ENCODE assay signal across 1 cellular context in the genomic region with DNA sequence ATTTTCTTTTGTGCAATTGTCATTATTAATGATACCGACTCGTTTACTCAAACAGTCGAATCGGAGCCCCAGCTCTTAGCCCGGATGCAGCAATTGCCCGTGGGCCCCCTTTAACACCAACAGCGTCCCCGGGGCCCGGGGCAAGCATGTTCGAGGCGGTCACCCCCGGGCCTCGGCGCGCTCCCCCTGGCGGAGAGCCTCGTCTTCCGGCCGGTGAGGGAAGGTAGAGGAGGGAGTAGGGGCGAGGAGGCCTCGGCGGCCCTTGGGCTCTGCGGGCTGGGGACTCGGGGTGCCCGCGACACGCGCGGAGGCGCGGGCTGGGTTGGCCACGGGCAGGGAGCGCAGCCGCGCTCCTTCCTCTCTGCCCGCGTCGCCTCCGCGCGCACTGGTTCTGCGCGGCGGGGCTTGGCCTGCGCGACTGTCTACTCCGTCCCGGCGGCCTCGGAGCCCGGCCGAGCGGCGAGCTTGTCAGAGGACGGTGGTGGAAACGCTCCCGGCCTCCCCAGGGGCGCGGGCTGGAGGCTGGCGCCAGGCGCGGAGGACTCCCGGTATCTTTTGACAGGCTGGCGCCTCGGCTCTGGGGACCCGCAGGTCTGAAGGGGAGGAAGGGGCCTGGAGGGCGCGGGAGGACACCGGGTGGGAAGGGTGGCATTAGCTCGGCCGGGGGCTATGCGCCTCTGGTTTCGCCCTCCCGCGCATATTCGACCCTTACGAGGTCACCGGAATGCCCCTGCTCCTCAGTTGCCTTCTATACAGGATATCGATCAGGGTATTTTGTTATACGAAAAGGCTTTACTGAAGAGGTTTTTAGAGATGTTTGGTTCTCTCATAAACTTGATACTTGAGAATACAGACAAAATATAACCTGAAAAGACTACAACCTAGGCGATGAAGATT.
A peak's percentile ranks its signal among the peaks of the same experiment; 100 is the strongest.
TF ChIP-seq lines count a peak whose summit lies in the region.

No MANE protein-coding gene starts in this region.

TF ChIP-seq in WTC11, 78 proteins besides CTCF, POLR2A, EP300 and RAD21 (continued from another document and continues in another):
- TF ChIP-seq, protein P1, sequence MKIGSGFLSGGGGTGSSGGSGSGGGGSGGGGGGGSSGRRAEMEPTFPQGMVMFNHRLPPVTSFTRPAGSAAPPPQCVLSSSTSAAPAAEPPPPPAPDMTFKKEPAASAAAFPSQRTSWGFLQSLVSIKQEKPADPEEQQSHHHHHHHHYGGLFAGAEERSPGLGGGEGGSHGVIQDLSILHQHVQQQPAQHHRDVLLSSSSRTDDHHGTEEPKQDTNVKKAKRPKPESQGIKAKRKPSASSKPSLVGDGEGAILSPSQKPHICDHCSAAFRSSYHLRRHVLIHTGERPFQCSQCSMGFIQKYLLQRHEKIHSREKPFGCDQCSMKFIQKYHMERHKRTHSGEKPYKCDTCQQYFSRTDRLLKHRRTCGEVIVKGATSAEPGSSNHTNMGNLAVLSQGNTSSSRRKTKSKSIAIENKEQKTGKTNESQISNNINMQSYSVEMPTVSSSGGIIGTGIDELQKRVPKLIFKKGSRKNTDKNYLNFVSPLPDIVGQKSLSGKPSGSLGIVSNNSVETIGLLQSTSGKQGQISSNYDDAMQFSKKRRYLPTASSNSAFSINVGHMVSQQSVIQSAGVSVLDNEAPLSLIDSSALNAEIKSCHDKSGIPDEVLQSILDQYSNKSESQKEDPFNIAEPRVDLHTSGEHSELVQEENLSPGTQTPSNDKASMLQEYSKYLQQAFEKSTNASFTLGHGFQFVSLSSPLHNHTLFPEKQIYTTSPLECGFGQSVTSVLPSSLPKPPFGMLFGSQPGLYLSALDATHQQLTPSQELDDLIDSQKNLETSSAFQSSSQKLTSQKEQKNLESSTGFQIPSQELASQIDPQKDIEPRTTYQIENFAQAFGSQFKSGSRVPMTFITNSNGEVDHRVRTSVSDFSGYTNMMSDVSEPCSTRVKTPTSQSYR (CRISPR knock-in tag; IDR thresholded peaks at IDR 0.05): no peak
- TF ChIP-seq NR1H2 (CRISPR knock-in tag; IDR thresholded peaks at IDR 0.05) (no peak), CREB1 (CRISPR knock-in tag; IDR thresholded peaks at IDR 0.05) (no peak), MYBL2 (CRISPR knock-in tag; IDR thresholded peaks at IDR 0.05) (no peak), GABPB1 (CRISPR knock-in tag; IDR thresholded peaks at IDR 0.05) (no peak; the same call in 1 of the 2 replicates), ZNF671 (CRISPR knock-in tag; IDR thresholded peaks at IDR 0.05) (no peak), FOXJ3 (CRISPR knock-in tag; IDR thresholded peaks at IDR 0.05; ENCODE audit: borderline replicate concordance) (no peak), FOXK1 (CRISPR knock-in tag; IDR thresholded peaks at IDR 0.05) (no peak), NFATC4 (CRISPR knock-in tag; IDR thresholded peaks at IDR 0.05) (no peak), SP1 (CRISPR knock-in tag; conservative IDR thresholded peaks at IDR 0.05) (no peak), NFE2L1 (CRISPR knock-in tag; IDR thresholded peaks at IDR 0.05) (no peak), JAZF1 (CRISPR knock-in tag; IDR thresholded peaks at IDR 0.05) (no peak), ATF1 (CRISPR knock-in tag; IDR thresholded peaks at IDR 0.05) (no peak)
- TF ChIP-seq, protein P2, sequence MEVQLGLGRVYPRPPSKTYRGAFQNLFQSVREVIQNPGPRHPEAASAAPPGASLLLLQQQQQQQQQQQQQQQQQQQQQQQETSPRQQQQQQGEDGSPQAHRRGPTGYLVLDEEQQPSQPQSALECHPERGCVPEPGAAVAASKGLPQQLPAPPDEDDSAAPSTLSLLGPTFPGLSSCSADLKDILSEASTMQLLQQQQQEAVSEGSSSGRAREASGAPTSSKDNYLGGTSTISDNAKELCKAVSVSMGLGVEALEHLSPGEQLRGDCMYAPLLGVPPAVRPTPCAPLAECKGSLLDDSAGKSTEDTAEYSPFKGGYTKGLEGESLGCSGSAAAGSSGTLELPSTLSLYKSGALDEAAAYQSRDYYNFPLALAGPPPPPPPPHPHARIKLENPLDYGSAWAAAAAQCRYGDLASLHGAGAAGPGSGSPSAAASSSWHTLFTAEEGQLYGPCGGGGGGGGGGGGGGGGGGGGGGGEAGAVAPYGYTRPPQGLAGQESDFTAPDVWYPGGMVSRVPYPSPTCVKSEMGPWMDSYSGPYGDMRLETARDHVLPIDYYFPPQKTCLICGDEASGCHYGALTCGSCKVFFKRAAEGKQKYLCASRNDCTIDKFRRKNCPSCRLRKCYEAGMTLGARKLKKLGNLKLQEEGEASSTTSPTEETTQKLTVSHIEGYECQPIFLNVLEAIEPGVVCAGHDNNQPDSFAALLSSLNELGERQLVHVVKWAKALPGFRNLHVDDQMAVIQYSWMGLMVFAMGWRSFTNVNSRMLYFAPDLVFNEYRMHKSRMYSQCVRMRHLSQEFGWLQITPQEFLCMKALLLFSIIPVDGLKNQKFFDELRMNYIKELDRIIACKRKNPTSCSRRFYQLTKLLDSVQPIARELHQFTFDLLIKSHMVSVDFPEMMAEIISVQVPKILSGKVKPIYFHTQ (CRISPR knock-in tag; IDR thresholded peaks at IDR 0.05): no peak
- TF ChIP-seq, protein P3, sequence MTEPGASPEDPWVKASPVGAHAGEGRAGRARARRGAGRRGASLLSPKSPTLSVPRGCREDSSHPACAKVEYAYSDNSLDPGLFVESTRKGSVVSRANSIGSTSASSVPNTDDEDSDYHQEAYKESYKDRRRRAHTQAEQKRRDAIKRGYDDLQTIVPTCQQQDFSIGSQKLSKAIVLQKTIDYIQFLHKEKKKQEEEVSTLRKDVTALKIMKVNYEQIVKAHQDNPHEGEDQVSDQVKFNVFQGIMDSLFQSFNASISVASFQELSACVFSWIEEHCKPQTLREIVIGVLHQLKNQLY (CRISPR knock-in tag; IDR thresholded peaks at IDR 0.05): no peak
- TF ChIP-seq, protein P4, sequence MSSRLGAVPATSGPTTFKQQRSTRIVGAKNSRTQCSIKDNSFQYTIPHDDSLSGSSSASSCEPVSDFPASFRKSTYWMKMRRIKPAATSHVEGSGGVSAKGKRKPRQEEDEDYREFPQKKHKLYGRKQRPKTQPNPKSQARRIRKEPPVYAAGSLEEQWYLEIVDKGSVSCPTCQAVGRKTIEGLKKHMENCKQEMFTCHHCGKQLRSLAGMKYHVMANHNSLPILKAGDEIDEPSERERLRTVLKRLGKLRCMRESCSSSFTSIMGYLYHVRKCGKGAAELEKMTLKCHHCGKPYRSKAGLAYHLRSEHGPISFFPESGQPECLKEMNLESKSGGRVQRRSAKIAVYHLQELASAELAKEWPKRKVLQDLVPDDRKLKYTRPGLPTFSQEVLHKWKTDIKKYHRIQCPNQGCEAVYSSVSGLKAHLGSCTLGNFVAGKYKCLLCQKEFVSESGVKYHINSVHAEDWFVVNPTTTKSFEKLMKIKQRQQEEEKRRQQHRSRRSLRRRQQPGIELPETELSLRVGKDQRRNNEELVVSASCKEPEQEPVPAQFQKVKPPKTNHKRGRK (CRISPR knock-in tag; IDR thresholded peaks at IDR 0.05; ENCODE audit: borderline replicate concordance): no peak
- TF ChIP-seq, protein P5, sequence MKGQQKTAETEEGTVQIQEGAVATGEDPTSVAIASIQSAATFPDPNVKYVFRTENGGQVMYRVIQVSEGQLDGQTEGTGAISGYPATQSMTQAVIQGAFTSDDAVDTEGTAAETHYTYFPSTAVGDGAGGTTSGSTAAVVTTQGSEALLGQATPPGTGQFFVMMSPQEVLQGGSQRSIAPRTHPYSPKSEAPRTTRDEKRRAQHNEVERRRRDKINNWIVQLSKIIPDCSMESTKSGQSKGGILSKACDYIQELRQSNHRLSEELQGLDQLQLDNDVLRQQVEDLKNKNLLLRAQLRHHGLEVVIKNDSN (CRISPR knock-in tag; IDR thresholded peaks at IDR 0.05): no peak
- TF ChIP-seq, protein P6, sequence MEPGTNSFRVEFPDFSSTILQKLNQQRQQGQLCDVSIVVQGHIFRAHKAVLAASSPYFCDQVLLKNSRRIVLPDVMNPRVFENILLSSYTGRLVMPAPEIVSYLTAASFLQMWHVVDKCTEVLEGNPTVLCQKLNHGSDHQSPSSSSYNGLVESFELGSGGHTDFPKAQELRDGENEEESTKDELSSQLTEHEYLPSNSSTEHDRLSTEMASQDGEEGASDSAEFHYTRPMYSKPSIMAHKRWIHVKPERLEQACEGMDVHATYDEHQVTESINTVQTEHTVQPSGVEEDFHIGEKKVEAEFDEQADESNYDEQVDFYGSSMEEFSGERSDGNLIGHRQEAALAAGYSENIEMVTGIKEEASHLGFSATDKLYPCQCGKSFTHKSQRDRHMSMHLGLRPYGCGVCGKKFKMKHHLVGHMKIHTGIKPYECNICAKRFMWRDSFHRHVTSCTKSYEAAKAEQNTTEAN (CRISPR knock-in tag; IDR thresholded peaks at IDR 0.05): no peak
- TF ChIP-seq, protein P7, sequence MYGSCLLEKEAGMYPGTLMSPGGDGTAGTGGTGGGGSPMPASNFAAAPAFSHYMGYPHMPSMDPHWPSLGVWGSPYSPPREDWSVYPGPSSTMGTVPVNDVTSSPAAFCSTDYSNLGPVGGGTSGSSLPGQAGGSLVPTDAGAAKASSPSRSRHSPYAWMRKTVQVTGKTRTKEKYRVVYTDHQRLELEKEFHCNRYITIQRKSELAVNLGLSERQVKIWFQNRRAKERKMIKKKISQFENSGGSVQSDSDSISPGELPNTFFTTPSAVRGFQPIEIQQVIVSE (CRISPR knock-in tag; IDR thresholded peaks at IDR 0.05; ENCODE audit: borderline replicate concordance): no peak
- TF ChIP-seq, protein P8, sequence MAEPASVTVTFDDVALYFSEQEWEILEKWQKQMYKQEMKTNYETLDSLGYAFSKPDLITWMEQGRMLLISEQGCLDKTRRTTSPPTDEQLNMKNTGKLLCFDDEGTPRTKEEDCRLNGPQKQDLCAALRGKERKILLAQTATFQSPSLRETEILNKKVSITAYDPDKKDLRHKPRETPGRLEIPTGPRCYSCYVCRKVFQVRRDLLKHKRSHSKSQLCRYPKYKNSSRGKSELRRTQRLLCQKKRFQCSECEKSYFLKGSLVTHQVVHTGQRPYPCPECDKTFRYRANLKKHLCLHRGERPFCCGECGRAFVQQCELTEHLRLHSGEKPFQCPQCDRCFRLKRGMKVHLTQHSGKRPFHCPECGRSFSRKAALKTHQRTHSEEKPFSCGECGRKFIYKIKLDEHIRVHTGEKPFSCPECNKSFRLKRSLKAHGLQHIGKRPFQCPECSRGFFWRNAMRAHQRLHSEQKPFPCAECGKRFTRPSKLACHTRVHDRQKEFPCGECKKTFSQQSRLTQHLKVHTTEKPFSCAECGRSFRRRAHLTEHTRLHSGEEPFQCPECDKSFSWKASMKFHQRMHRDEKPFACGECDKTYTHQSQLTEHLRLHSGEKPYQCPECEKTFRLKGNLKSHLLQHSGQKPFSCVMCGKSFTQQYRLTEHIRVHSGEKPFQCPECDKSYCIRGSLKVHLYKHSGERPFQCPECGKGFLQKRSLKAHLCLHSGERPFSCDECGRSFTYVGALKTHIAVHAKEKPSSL (CRISPR knock-in tag; conservative IDR thresholded peaks at IDR 0.05): no peak
- TF ChIP-seq, protein P9, sequence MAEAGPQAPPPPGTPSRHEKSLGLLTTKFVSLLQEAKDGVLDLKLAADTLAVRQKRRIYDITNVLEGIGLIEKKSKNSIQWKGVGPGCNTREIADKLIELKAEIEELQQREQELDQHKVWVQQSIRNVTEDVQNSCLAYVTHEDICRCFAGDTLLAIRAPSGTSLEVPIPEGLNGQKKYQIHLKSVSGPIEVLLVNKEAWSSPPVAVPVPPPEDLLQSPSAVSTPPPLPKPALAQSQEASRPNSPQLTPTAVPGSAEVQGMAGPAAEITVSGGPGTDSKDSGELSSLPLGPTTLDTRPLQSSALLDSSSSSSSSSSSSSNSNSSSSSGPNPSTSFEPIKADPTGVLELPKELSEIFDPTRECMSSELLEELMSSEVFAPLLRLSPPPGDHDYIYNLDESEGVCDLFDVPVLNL (CRISPR knock-in tag; IDR thresholded peaks at IDR 0.05; ENCODE audit: borderline replicate concordance, low read depth): no peak
- TF ChIP-seq, protein P10, sequence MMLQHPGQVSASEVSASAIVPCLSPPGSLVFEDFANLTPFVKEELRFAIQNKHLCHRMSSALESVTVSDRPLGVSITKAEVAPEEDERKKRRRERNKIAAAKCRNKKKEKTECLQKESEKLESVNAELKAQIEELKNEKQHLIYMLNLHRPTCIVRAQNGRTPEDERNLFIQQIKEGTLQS (CRISPR knock-in tag; conservative IDR thresholded peaks at IDR 0.05): no peak
- TF ChIP-seq, protein P11, sequence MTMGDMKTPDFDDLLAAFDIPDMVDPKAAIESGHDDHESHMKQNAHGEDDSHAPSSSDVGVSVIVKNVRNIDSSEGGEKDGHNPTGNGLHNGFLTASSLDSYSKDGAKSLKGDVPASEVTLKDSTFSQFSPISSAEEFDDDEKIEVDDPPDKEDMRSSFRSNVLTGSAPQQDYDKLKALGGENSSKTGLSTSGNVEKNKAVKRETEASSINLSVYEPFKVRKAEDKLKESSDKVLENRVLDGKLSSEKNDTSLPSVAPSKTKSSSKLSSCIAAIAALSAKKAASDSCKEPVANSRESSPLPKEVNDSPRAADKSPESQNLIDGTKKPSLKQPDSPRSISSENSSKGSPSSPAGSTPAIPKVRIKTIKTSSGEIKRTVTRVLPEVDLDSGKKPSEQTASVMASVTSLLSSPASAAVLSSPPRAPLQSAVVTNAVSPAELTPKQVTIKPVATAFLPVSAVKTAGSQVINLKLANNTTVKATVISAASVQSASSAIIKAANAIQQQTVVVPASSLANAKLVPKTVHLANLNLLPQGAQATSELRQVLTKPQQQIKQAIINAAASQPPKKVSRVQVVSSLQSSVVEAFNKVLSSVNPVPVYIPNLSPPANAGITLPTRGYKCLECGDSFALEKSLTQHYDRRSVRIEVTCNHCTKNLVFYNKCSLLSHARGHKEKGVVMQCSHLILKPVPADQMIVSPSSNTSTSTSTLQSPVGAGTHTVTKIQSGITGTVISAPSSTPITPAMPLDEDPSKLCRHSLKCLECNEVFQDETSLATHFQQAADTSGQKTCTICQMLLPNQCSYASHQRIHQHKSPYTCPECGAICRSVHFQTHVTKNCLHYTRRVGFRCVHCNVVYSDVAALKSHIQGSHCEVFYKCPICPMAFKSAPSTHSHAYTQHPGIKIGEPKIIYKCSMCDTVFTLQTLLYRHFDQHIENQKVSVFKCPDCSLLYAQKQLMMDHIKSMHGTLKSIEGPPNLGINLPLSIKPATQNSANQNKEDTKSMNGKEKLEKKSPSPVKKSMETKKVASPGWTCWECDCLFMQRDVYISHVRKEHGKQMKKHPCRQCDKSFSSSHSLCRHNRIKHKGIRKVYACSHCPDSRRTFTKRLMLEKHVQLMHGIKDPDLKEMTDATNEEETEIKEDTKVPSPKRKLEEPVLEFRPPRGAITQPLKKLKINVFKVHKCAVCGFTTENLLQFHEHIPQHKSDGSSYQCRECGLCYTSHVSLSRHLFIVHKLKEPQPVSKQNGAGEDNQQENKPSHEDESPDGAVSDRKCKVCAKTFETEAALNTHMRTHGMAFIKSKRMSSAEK (CRISPR knock-in tag; IDR thresholded peaks at IDR 0.05; ENCODE audit: borderline replicate concordance): no peak
- TF ChIP-seq, protein P12, sequence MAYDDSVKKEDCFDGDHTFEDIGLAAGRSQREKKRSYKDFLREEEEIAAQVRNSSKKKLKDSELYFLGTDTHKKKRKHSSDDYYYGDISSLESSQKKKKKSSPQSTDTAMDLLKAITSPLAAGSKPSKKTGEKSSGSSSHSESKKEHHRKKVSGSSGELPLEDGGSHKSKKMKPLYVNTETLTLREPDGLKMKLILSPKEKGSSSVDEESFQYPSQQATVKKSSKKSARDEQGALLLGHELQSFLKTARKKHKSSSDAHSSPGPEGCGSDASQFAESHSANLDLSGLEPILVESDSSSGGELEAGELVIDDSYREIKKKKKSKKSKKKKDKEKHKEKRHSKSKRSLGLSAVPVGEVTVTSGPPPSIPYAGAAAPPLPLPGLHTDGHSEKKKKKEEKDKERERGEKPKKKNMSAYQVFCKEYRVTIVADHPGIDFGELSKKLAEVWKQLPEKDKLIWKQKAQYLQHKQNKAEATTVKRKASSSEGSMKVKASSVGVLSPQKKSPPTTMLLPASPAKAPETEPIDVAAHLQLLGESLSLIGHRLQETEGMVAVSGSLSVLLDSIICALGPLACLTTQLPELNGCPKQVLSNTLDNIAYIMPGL (CRISPR knock-in tag; IDR thresholded peaks at IDR 0.05): peak; percentile 98
- TF ChIP-seq, protein P13, sequence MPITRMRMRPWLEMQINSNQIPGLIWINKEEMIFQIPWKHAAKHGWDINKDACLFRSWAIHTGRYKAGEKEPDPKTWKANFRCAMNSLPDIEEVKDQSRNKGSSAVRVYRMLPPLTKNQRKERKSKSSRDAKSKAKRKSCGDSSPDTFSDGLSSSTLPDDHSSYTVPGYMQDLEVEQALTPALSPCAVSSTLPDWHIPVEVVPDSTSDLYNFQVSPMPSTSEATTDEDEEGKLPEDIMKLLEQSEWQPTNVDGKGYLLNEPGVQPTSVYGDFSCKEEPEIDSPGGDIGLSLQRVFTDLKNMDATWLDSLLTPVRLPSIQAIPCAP (CRISPR knock-in tag; IDR thresholded peaks at IDR 0.05): no peak
